ENCODE assay signal across 24 cellular contexts in the genomic region with DNA sequence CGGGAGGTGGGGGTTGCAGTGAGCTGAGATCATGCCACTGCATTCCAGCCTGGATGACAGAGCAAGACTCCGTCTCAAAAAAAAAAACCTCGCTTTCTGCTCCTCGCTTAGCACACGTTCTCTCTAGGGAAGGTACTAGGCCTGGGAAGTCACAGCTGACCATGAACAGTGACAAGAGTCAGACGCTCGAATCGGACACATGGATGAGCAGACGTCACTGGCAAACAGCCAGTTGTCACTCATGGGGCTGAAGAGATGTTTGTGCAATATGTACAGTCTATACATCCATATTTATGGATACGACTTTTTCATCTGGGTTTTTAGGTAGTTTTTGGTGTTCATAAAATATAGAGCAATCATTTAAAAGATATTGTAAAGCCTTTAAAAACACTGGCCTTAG.
"Had no signal": no experiment of that assay in that cellular context is flagged by ENCODE, and none has a peak within 500 bp of the region (broad histone marks: within the 10 kb centered on the region; RNA-seq: fewer than 3 reads in every experiment).

No MANE protein-coding gene starts in this region.

- H3K9me3 Mint-ChIP-seq: activated B cell treated with CpG ODN at 0.5 μM for 24 hours; activated CD4-positive, alpha-beta T cell treated with anti-CD3 and anti-CD28 coated beads, Interleukin-2, amount 10 ng/mL, durations not matched to agents 24 days and 14 days; activated naive CD4-positive, alpha-beta T cell treated with anti-CD3 and anti-CD28 coated beads, Interleukin-2, amount 10 ng/mL, durations not matched to agents 7 days and 5 days; activated naive CD8-positive, alpha-beta T cell treated with anti-CD3 and anti-CD28 coated beads, Interleukin-2, amount 10 ng/mL, durations not matched to agents 7 days and 5 days; activated T-helper 2 cell treated with anti-CD3 and anti-CD28 coated beads, Interferon-gamma antibody, Interleukin-2, Interleukin-4, amounts not matched to agents 10 μg/mL and 5 μg/mL and 100 μg/mL, durations not matched to agents 14 hours and 24 hours and 36 hours had no signal

- H3K27me3 Mint-ChIP-seq: activated B cell treated with CpG ODN at 0.5 μM for 24 hours; activated CD4-positive, alpha-beta T cell treated with anti-CD3 and anti-CD28 coated beads, Interleukin-2, amount 10 ng/mL, durations not matched to agents 24 days and 14 days; activated CD8-positive, alpha-beta memory T cell treated with anti-CD3 and anti-CD28 coated beads, Interleukin-2, amount 10 ng/mL, durations not matched to agents 7 days and 5 days; activated naive CD4-positive, alpha-beta T cell treated with anti-CD3 and anti-CD28 coated beads, Interleukin-2, amount 10 ng/mL, durations not matched to agents 7 days and 5 days; activated naive CD8-positive, alpha-beta T cell treated with anti-CD3 and anti-CD28 coated beads, Interleukin-2, amount 10 ng/mL, durations not matched to agents 7 days and 5 days had no signal

- DNase-seq: activated B cell treated with CpG ODN at 0.5 μM for 24 hours; activated CD4-positive, alpha-beta T cell treated with anti-CD3 and anti-CD28 coated beads for 1 hour; activated CD4-positive, alpha-beta T cell treated with anti-CD3 and anti-CD28 coated beads, Interleukin-2, amount 10 ng/mL, durations not matched to agents 24 days and 14 days; activated CD4-positive, alpha-beta T cell treated with anti-CD3 and anti-CD28 coated beads, Interleukin-2, amount 50 U/mL, for 48 hours; activated CD8-positive, alpha-beta memory T cell treated with anti-CD3 and anti-CD28 coated beads, Interleukin-2, amount 10 ng/mL, durations not matched to agents 7 days and 5 days; activated gamma-delta T cell treated with Interleukin-2 at 50 U/mL for 16 hours; activated naive CD4-positive, alpha-beta T cell treated with anti-CD3 and anti-CD28 coated beads, Interleukin-2, amount 10 ng/mL, durations not matched to agents 7 days and 5 days; activated naive CD8-positive, alpha-beta T cell treated with anti-CD3 and anti-CD28 coated beads, Interleukin-2, amount 10 ng/mL, durations not matched to agents 7 days and 5 days; activated T-cell treated with anti-CD3 and anti-CD28 coated beads, Interleukin-2, amount 50 U/mL, for 48 hours; body of pancreas; KG1; NCI-H1092 treated with DMSO at 0.1 percent for 48 hours; NCI-H1417 treated with DMSO at 0.1 percent for 48 hours; NCI-H1694 treated with DMSO at 0.1 percent for 48 hours; NCI-H2029 treated with DMSO at 0.1 percent for 48 hours; NCI-H345; NCI-H510A; NCI-H82; SW 1271; T-helper 2 cell; T1000 had no signal

- H3K27ac Mint-ChIP-seq: activated B cell treated with CpG ODN at 0.5 μM for 24 hours; activated CD8-positive, alpha-beta memory T cell treated with anti-CD3 and anti-CD28 coated beads, Interleukin-2, amount 10 ng/mL, durations not matched to agents 7 days and 5 days; activated naive CD4-positive, alpha-beta T cell treated with anti-CD3 and anti-CD28 coated beads, Interleukin-2, amount 10 ng/mL, durations not matched to agents 7 days and 5 days; activated naive CD8-positive, alpha-beta T cell treated with anti-CD3 and anti-CD28 coated beads, Interleukin-2, amount 10 ng/mL, durations not matched to agents 7 days and 5 days; activated T-helper 2 cell treated with anti-CD3 and anti-CD28 coated beads, Interferon-gamma antibody, Interleukin-2, Interleukin-4, amounts not matched to agents 10 μg/mL and 5 μg/mL and 100 μg/mL, durations not matched to agents 14 hours and 24 hours and 36 hours had no signal

- H3K27me3 ChIP-seq: ascending aorta, body of pancreas had no signal

- H3K4me3 Mint-ChIP-seq: activated B cell treated with CpG ODN at 0.5 μM for 24 hours; activated CD4-positive, alpha-beta T cell treated with anti-CD3 and anti-CD28 coated beads, Interleukin-2, amount 10 ng/mL, durations not matched to agents 24 days and 14 days; activated CD8-positive, alpha-beta memory T cell treated with anti-CD3 and anti-CD28 coated beads, Interleukin-2, amount 10 ng/mL, durations not matched to agents 7 days and 5 days; activated naive CD4-positive, alpha-beta T cell treated with anti-CD3 and anti-CD28 coated beads, Interleukin-2, amount 10 ng/mL, durations not matched to agents 7 days and 5 days; activated naive CD8-positive, alpha-beta T cell treated with anti-CD3 and anti-CD28 coated beads, Interleukin-2, amount 10 ng/mL, durations not matched to agents 7 days and 5 days had no signal

- H3K4me1 ChIP-seq: ascending aorta had no signal

- H3K9me3 ChIP-seq: ascending aorta, body of pancreas had no signal

- H3K4me1 Mint-ChIP-seq: activated CD8-positive, alpha-beta memory T cell treated with anti-CD3 and anti-CD28 coated beads, Interleukin-2, amount 10 ng/mL, durations not matched to agents 7 days and 5 days; activated naive CD4-positive, alpha-beta T cell treated with anti-CD3 and anti-CD28 coated beads, Interleukin-2, amount 10 ng/mL, durations not matched to agents 7 days and 5 days; activated naive CD8-positive, alpha-beta T cell treated with anti-CD3 and anti-CD28 coated beads, Interleukin-2, amount 10 ng/mL, durations not matched to agents 7 days and 5 days had no signal

- H3K27ac ChIP-seq: ascending aorta, body of pancreas, SK-N-MC had no signal

- ATAC-seq: activated CD8-positive, alpha-beta memory T cell treated with anti-CD3 and anti-CD28 coated beads, Interleukin-2, amount 10 ng/mL, durations not matched to agents 7 days and 5 days; body of pancreas had no signal

- H3K4me3 ChIP-seq: ascending aorta, body of pancreas, SK-N-MC had no signal
